In genomic region chr12:113818833-113819232, GRCh38 we compare ENCODE assay signal across 11 cellular contexts.
A peak's percentile ranks its signal among the peaks of the same experiment; 100 is the strongest.
DNase-seq lines count a peak whose midpoint lies in the region; ATAC-seq and TF ChIP-seq lines count a peak whose summit lies in the region.
"Had no signal": no experiment of that assay in that cellular context is flagged by ENCODE, and none has a peak within 500 bp of the region (broad histone marks: within the 10 kb centered on the region; RNA-seq: fewer than 3 reads in every experiment).

No MANE protein-coding gene starts in this region.

- peaks cover 9% of the 10 kb centered on the region for H3K36me3 Mint-ChIP-seq in effector memory CD8-positive, alpha-beta T cell (ENCODE audit: insufficient read depth)
- peaks cover 15% of the 10 kb centered on the region for H3K36me3 Mint-ChIP-seq in osteocyte (ENCODE audit: unreplicated experiment)
- peaks cover 19% of the 10 kb centered on the region for H3K36me3 Mint-ChIP-seq in MCF 10A (ENCODE audit: insufficient read depth, unreplicated experiment)

- no peaks in the 10 kb centered on the region for H3K27me3 Mint-ChIP-seq in effector memory CD8-positive, alpha-beta T cell
- H3K27me3 Mint-ChIP-seq in osteocyte (ENCODE audit: unreplicated experiment), result no peaks in the 10 kb centered on the region
- no peaks in the 10 kb centered on the region for H3K27me3 Mint-ChIP-seq in MCF 10A (ENCODE audit: insufficient read depth, unreplicated experiment)

- TF ChIP-seq CTCF in osteocyte (IDR thresholded peaks at IDR 0.05) (peak; percentile 43), MCF 10A (IDR thresholded peaks at IDR 0.05; ENCODE audit: unreplicated experiment) (no peak), stomach (IDR thresholded peaks at IDR 0.05) (no peak)

- POLR2A ChIA-PET in MCF 10A (lab: Yijun Ruan, JAX), result no interaction called here

- CTCF ChIA-PET in MCF 10A (lab: Yijun Ruan, JAX), result no interaction called here

- DNase-seq in ELF-1 (ENCODE audit: low read depth, low spot score) (peak; percentile 73), NCI-H1694 treated with DMSO at 0.1 percent for 48 hours (lab: John Stamatoyannopoulos, UW) (peak; percentile 49), osteocyte (ENCODE audit: extremely low spot score, unreplicated experiment) (no peak), MCF 10A (ENCODE audit: unreplicated experiment) (no peak), left lobe of liver (ENCODE audit: low spot score) (no peak), stomach (no peak)
- no peak for DNase-seq in effector memory CD8-positive, alpha-beta T cell
- DNase-seq: left cardiac atrium had no signal

- TF ChIP-seq EP300 in stomach (IDR thresholded peaks at IDR 0.05), result no peak

- H3K27ac Mint-ChIP-seq in effector memory CD8-positive, alpha-beta T cell, result peak overlapping the region; percentile 19 to 37
- H3K27ac Mint-ChIP-seq in osteocyte (ENCODE audit: unreplicated experiment) (no peak overlapping the region), MCF 10A (ENCODE audit: low read depth, unreplicated experiment) (no peak overlapping the region)
- H3K27ac Mint-ChIP-seq: activated T-helper 1 cell treated with anti-CD3 and anti-CD28 coated beads, Interleukin-12 subunit alpha, Interleukin-12 subunit beta, Interleukin-2, Interleukin-4 antibody, amounts not matched to agents 30 ng/mL and 10 ng/mL and 1 ng/mL, durations not matched to agents 14 hours and 24 hours and 36 hours had no signal

- no peaks in the 10 kb centered on the region for H3K4me1 ChIP-seq in stomach
- H3K4me1 ChIP-seq: right atrium auricular region had no signal

- H3K4me3 Mint-ChIP-seq in effector memory CD8-positive, alpha-beta T cell, result no peak overlapping the region
- no peak overlapping the region for H3K4me3 Mint-ChIP-seq in osteocyte (ENCODE audit: unreplicated experiment)
- no peak overlapping the region for H3K4me3 Mint-ChIP-seq in MCF 10A (ENCODE audit: unreplicated experiment)
- H3K4me3 Mint-ChIP-seq: activated T-helper 1 cell treated with anti-CD3 and anti-CD28 coated beads, Interleukin-12 subunit alpha, Interleukin-12 subunit beta, Interleukin-2, Interleukin-4 antibody, amounts not matched to agents 30 ng/mL and 10 ng/mL and 1 ng/mL, durations not matched to agents 14 hours and 24 hours and 36 hours had no signal

- H3K9me3 ChIP-seq in stomach, result no peaks in the 10 kb centered on the region
- H3K9me3 ChIP-seq: right atrium auricular region had no signal

- 80 to 91% (median 86%) methylated on average over 10 of the region's 10 CpGs for WGBS in stomach, 5 donors

- intact Hi-C loops in MCF 10A (cut with micrococcal nuclease), result no loop called here
- intact Hi-C loops in stomach (cut with DNase I; ENCODE audit: low total_unique reads), result no loop called here

- peaks cover 13 to 72% (median 55%) of the 10 kb centered on the region in 4 donors for H3K36me3 ChIP-seq in stomach
- H3K36me3 ChIP-seq: right atrium auricular region had no signal

- no peak overlapping the region for H3K27ac ChIP-seq in stomach
- H3K27ac ChIP-seq: right atrium auricular region had no signal

- no TSS peak for BruUV-seq in MCF 10A (replicated peaks; lab: Mats Ljungman, UMichigan)

- no peak overlapping the region for H3K4me3 ChIP-seq in stomach
- H3K4me3 ChIP-seq: right atrium auricular region had no signal

- H3K27me3 ChIP-seq in stomach, result no peaks in the 10 kb centered on the region
- H3K27me3 ChIP-seq: right atrium auricular region had no signal

- TF ChIP-seq POLR2A in stomach (IDR thresholded peaks at IDR 0.05), result no peak

- no peak for ATAC-seq in effector memory CD8-positive, alpha-beta T cell (replicated peaks)
- no peak for ATAC-seq in left lobe of liver
- ATAC-seq in GM18520 (IDR thresholded peaks at IDR 0.05; ENCODE audit: unreplicated experiment), result no peak
- ATAC-seq: left cardiac atrium had no signal

- no peaks in the 10 kb centered on the region for H3K4me1 Mint-ChIP-seq in effector memory CD8-positive, alpha-beta T cell (ENCODE audit: low read depth in 2 of 2)
- H3K4me1 Mint-ChIP-seq in osteocyte (ENCODE audit: unreplicated experiment) (peaks cover 2% of the 10 kb centered on the region), MCF 10A (ENCODE audit: insufficient read depth, unreplicated experiment) (no peaks in the 10 kb centered on the region)

- H3K9me3 Mint-ChIP-seq in effector memory CD8-positive, alpha-beta T cell, result no peaks in the 10 kb centered on the region
- no peaks in the 10 kb centered on the region for H3K9me3 Mint-ChIP-seq in osteocyte (ENCODE audit: unreplicated experiment)
- no peaks in the 10 kb centered on the region for H3K9me3 Mint-ChIP-seq in MCF 10A (ENCODE audit: unreplicated experiment)
- H3K9me3 Mint-ChIP-seq: activated T-helper 1 cell treated with anti-CD3 and anti-CD28 coated beads, Interleukin-12 subunit alpha, Interleukin-12 subunit beta, Interleukin-2, Interleukin-4 antibody, amounts not matched to agents 30 ng/mL and 10 ng/mL and 1 ng/mL, durations not matched to agents 14 hours and 24 hours and 36 hours had no signal

Comparison
In these comparisons a context has a peak if more than half of its experiments do, and no peak if none do; other contexts are left out.
1. DNase-seq: peak in ELF-1 (single experiment) and NCI-H1694 treated with DMSO at 0.1 percent for 48 hours (single experiment); none in effector memory CD8-positive, alpha-beta T cell (0 of 3), osteocyte (single experiment), MCF 10A (single experiment), left lobe of liver (single experiment) and stomach (single experiment).
2. H3K27ac Mint-ChIP-seq: peak in effector memory CD8-positive, alpha-beta T cell (2 of 2); none in osteocyte (single experiment) and MCF 10A (single experiment).